Comparison of ENCODE assay signal across 8 cellular contexts in genomic region chr17:1398028-1398427, GRCh38. TPM values are rescaled to one million over a fixed set of nuclear protein-coding genes. Genes with fewer than 3 reads are reported as not detected.
A peak's percentile ranks its signal among the peaks of the same experiment; 100 is the strongest.
DNase-seq lines count a peak whose midpoint lies in the region; ATAC-seq lines count a peak whose summit lies in the region.

No MANE protein-coding gene starts in this region.

- H3K4me1 ChIP-seq in iPS-15b (ENCODE audit: control insufficient read depth, insufficient read depth, low read length), result peaks cover 11% of the 10 kb centered on the region
- peaks cover 38% of the 10 kb centered on the region for H3K4me1 ChIP-seq in stomach smooth muscle (ENCODE audit: control insufficient read depth, insufficient read depth, low read length)

- H3K9ac ChIP-seq in iPS-15b (ENCODE audit: low read depth, low read length) (peak overlapping the region; percentile 99), stomach smooth muscle (ENCODE audit: low read length in 2 of 2) (peak overlapping the region; percentile 2 to 97)

- DNase-seq in SIG-M5 treated with dmso at 0.1 percent for 504 hours (lab: John Stamatoyannopoulos, UW; ENCODE audit: unreplicated experiment) (peak; percentile 5), SIG-M5 (lab: John Stamatoyannopoulos, UW) (no peak), occipital lobe (lab: John Stamatoyannopoulos, UW) (no peak), NCI-H2227 treated with DMSO at 0.1 percent for 48 hours (lab: John Stamatoyannopoulos, UW) (no peak)
- DNase-seq in activated CD4-positive, alpha-beta memory T cell treated with anti-CD3 and anti-CD28 coated beads, Interleukin-2, amount 10 ng/mL, durations not matched to agents 7 days and 5 days, result no peak

- H3K9me3 Mint-ChIP-seq in activated CD4-positive, alpha-beta memory T cell treated with anti-CD3 and anti-CD28 coated beads, Interleukin-2, amount 10 ng/mL, durations not matched to agents 7 days and 5 days, result no peaks in the 10 kb centered on the region

- H3K27me3 ChIP-seq in iPS-15b (ENCODE audit: control insufficient read depth, insufficient read depth, low read length) (no peaks in the 10 kb centered on the region), stomach smooth muscle (ENCODE audit: control insufficient read depth in 1 of 2, insufficient read depth in 2 of 2, low read length in 2 of 2) (no peaks in the 10 kb centered on the region)

- H3K27ac Mint-ChIP-seq in activated CD4-positive, alpha-beta memory T cell treated with anti-CD3 and anti-CD28 coated beads, Interleukin-2, amount 10 ng/mL, durations not matched to agents 7 days and 5 days, result peak overlapping the region; percentile 89

- POLR2A ChIA-PET in activated CD4-positive, alpha-beta memory T cell treated with anti-CD3 and anti-CD28 coated beads, Interleukin-2, amount 10 ng/mL, durations not matched to agents 7 days and 5 days (lab: Charles Lee), result interaction anchor here (1.2 to 3.3 kb wide), 8 partner anchors 9 to 118 kb away, joined by 3 to 15 read pairs (median 4); partner anchors contain the start of gene INPP5K

- H3K9me3 ChIP-seq in iPS-15b (ENCODE audit: control insufficient read depth, insufficient read depth, low read length), result no peaks in the 10 kb centered on the region
- H3K9me3 ChIP-seq in stomach smooth muscle (ENCODE audit: control insufficient read depth in 2 of 2, low read length in 2 of 2), result no peaks in the 10 kb centered on the region

- H3K36me3 Mint-ChIP-seq in activated CD4-positive, alpha-beta memory T cell treated with anti-CD3 and anti-CD28 coated beads, Interleukin-2, amount 10 ng/mL, durations not matched to agents 7 days and 5 days (ENCODE audit: low read depth), result peaks cover 35% of the 10 kb centered on the region

- H3K4me3 Mint-ChIP-seq in activated CD4-positive, alpha-beta memory T cell treated with anti-CD3 and anti-CD28 coated beads, Interleukin-2, amount 10 ng/mL, durations not matched to agents 7 days and 5 days, result peak overlapping the region; percentile 94

- H3K27me3 Mint-ChIP-seq in activated CD4-positive, alpha-beta memory T cell treated with anti-CD3 and anti-CD28 coated beads, Interleukin-2, amount 10 ng/mL, durations not matched to agents 7 days and 5 days, result no peaks in the 10 kb centered on the region

- CTCF ChIA-PET in activated CD4-positive, alpha-beta memory T cell treated with anti-CD3 and anti-CD28 coated beads, Interleukin-2, amount 10 ng/mL, durations not matched to agents 7 days and 5 days (lab: Charles Lee), result interaction anchor here (0.8 to 3.3 kb wide), 4 partner anchors 32 to 271 kb away, joined by 3 to 23 read pairs (median 4); no protein-coding TSS in a partner anchor

- H3K27ac ChIP-seq in stomach smooth muscle (ENCODE audit: low read length), result no peak overlapping the region

- peaks cover 45% of the 10 kb centered on the region for H3K4me1 Mint-ChIP-seq in activated CD4-positive, alpha-beta memory T cell treated with anti-CD3 and anti-CD28 coated beads, Interleukin-2, amount 10 ng/mL, durations not matched to agents 7 days and 5 days

- H3K4me3 ChIP-seq in iPS-15b (ENCODE audit: low read depth, low read length) (peak overlapping the region; percentile 98), stomach smooth muscle (ENCODE audit: low read length in 2 of 2) (peak overlapping the region; percentile 98)

- no peaks in the 10 kb centered on the region for H3K36me3 ChIP-seq in iPS-15b (ENCODE audit: control insufficient read depth, insufficient read depth, low read length)
- H3K36me3 ChIP-seq in stomach smooth muscle (ENCODE audit: control insufficient read depth in 2 of 2, insufficient read depth in 2 of 2, low read length in 2 of 2), result no peaks in the 10 kb centered on the region

- no peak for ATAC-seq in HG02973 (IDR thresholded peaks at IDR 0.05; ENCODE audit: unreplicated experiment)

RNA-seq across cellular contexts. Expression of gene YWHAE, which starts 2.0 kb away (rescaled TPM):
- 100 to 1,000 TPM; 352 to 374 TPM for total RNA-seq in activated CD4-positive, alpha-beta memory T cell treated with anti-CD3 and anti-CD28 coated beads, Interleukin-2, amount 10 ng/mL, durations not matched to agents 7 days and 5 days
- 515 TPM for total RNA-seq in occipital lobe

RNA-seq across cellular contexts. Expression of gene CRK, which starts 58.0 kb away (rescaled TPM):
- total RNA-seq in activated CD4-positive, alpha-beta memory T cell treated with anti-CD3 and anti-CD28 coated beads, Interleukin-2, amount 10 ng/mL, durations not matched to agents 7 days and 5 days, result 10 to 100 TPM; 19.9 to 21.9 TPM
- total RNA-seq in occipital lobe, result 152 TPM
